ENCODE assay signal across 9 cellular contexts in genomic region chr6:45677381-45677992, GRCh38.
A peak's percentile ranks its signal among the peaks of the same experiment; 100 is the strongest.
DNase-seq lines count a peak whose midpoint lies in the region; ATAC-seq, FAIRE-seq and TF ChIP-seq lines count a peak whose summit lies in the region.
"Had no signal": no experiment of that assay in that cellular context is flagged by ENCODE, and none has a peak within 500 bp of the region (broad histone marks: within the 10 kb centered on the region; RNA-seq: fewer than 3 reads in every experiment).

No MANE protein-coding gene starts in this region.

- H3K36me3 Mint-ChIP-seq in activated CD8-positive, alpha-beta T cell treated with anti-CD3 and anti-CD28 coated beads, Interleukin-2, amount 10 ng/mL, durations not matched to agents 7 days and 5 days (ENCODE audit: low read depth) = peaks cover 3% of the 10 kb centered on the region

- H3K4me2 ChIP-seq in Karpas-422 (ENCODE audit: low read depth, low read length, poor library complexity, severe bottlenecking) = peak overlapping the region; percentile 70

- H3K9me3 ChIP-seq in Karpas-422 (ENCODE audit: low read length) (no peaks in the 10 kb centered on the region), skeletal muscle tissue (ENCODE audit: control insufficient read depth in 3 of 3, low read length in 3 of 3) (peaks cover 0 to 2% (median 1%) of the 10 kb centered on the region in 3 donors)

- peak overlapping the region; percentile 49 for H3K4me3 ChIP-seq in Karpas-422 (ENCODE audit: low read length)
- H3K4me3 ChIP-seq in skeletal muscle tissue (ENCODE audit: low read length in 3 of 3) = no peak overlapping the region
- H3K4me3 ChIP-seq: SK-N-MC had no signal

- H3K4me3 Mint-ChIP-seq in activated CD8-positive, alpha-beta T cell treated with anti-CD3 and anti-CD28 coated beads, Interleukin-2, amount 10 ng/mL, durations not matched to agents 7 days and 5 days = peak overlapping the region; percentile 44

- H3K36me3 ChIP-seq in Karpas-422 (ENCODE audit: insufficient read depth, low read length) (no peaks in the 10 kb centered on the region), skeletal muscle tissue (ENCODE audit: control insufficient read depth in 3 of 3, insufficient read depth in 3 of 3, low read length in 3 of 3) (no peaks in the 10 kb centered on the region)

- peaks cover 28% of the 10 kb centered on the region for H3K4me1 Mint-ChIP-seq in activated CD8-positive, alpha-beta T cell treated with anti-CD3 and anti-CD28 coated beads, Interleukin-2, amount 10 ng/mL, durations not matched to agents 7 days and 5 days (ENCODE audit: low read depth)

- peaks cover 38% of the 10 kb centered on the region for H3K4me1 ChIP-seq in Karpas-422 (ENCODE audit: low read length)
- peaks cover 0 to 4% (median 0%) of the 10 kb centered on the region in 3 donors for H3K4me1 ChIP-seq in skeletal muscle tissue (ENCODE audit: control insufficient read depth in 3 of 3, insufficient read depth in 3 of 3, low read length in 3 of 3)

- DNase-seq in GM12891 (ENCODE audit: insufficient read length, low spot score) (peak; percentile 30), Karpas-422 (peak; percentile 90), germinal center (ENCODE audit: low spot score) (peak; percentile 76), NCI-H1417 (lab: John Stamatoyannopoulos, UW) (no peak), NCI-H446 treated with DMSO at 0.1 percent for 48 hours (lab: John Stamatoyannopoulos, UW) (no peak)
- peak; percentile 75 for DNase-seq in activated CD8-positive, alpha-beta T cell treated with anti-CD3 and anti-CD28 coated beads, Interleukin-2, amount 10 ng/mL, durations not matched to agents 7 days and 5 days

- H3K79me2 ChIP-seq in Karpas-422 (ENCODE audit: low read length) = no peaks in the 10 kb centered on the region

- H3K27ac ChIP-seq in Karpas-422 (ENCODE audit: low read length) = peak overlapping the region; percentile 75
- peak overlapping the region; percentile 15 for H3K27ac ChIP-seq in skeletal muscle tissue (ENCODE audit: low read depth, low read length)
- H3K27ac ChIP-seq: SK-N-MC had no signal

- POLR2A ChIA-PET in activated CD8-positive, alpha-beta T cell treated with anti-CD3 and anti-CD28 coated beads, Interleukin-2, amount 10 ng/mL, durations not matched to agents 7 days and 5 days (lab: Charles Lee) = interaction anchor here (1.2 kb wide), 1 partner anchor 16 kb away, joined by 6 read pairs; no protein-coding TSS in a partner anchor

- H3K27ac Mint-ChIP-seq in activated CD8-positive, alpha-beta T cell treated with anti-CD3 and anti-CD28 coated beads, Interleukin-2, amount 10 ng/mL, durations not matched to agents 7 days and 5 days = peak overlapping the region; percentile 65

- no peak for TF ChIP-seq POLR2A in GM12891 (IDR thresholded peaks at IDR 0.05; ENCODE audit: low read depth, low read length)

- H3K9ac ChIP-seq in Karpas-422 (ENCODE audit: low read length) (peak overlapping the region; percentile 55), skeletal muscle tissue (ENCODE audit: low read depth in 1 of 3, low read length in 3 of 3) (no peak overlapping the region)

- no peaks in the 10 kb centered on the region for H3K9me2 ChIP-seq in Karpas-422 (replicated peaks; ENCODE audit: insufficient read depth, low read length)

- no peak for FAIRE-seq in GM12891 (lab: Jason Lieb, UNC)

- no peaks in the 10 kb centered on the region for H3K27me3 ChIP-seq in Karpas-422 (ENCODE audit: low read length)
- peaks cover 0 to 8% (median 3%) of the 10 kb centered on the region in 3 donors for H3K27me3 ChIP-seq in skeletal muscle tissue (ENCODE audit: control insufficient read depth in 3 of 3, insufficient read depth in 3 of 3, low read length in 3 of 3)

- H3K27me3 Mint-ChIP-seq in activated CD8-positive, alpha-beta T cell treated with anti-CD3 and anti-CD28 coated beads, Interleukin-2, amount 10 ng/mL, durations not matched to agents 7 days and 5 days (ENCODE audit: low read depth) = no peaks in the 10 kb centered on the region

- H2AFZ ChIP-seq in Karpas-422 (ENCODE audit: low read length) = peak overlapping the region; percentile 64

- ATAC-seq in GM21619 (IDR thresholded peaks at IDR 0.05; ENCODE audit: unreplicated experiment) = peak; percentile 54
- peak; percentile 94 for ATAC-seq in activated CD8-positive, alpha-beta T cell treated with anti-CD3 and anti-CD28 coated beads, Interleukin-2, amount 10 ng/mL, durations not matched to agents 7 days and 5 days

- CTCF ChIA-PET in activated CD8-positive, alpha-beta T cell treated with anti-CD3 and anti-CD28 coated beads, Interleukin-2, amount 10 ng/mL, durations not matched to agents 7 days and 5 days (lab: Charles Lee) = interaction anchor here (1.6 to 3.2 kb wide), 3 partner anchors 15 to 37 kb away, joined by 4 to 18 read pairs (median 6); no protein-coding TSS in a partner anchor

- H4K20me1 ChIP-seq in Karpas-422 (ENCODE audit: insufficient read depth, low read depth, low read length) = no peaks in the 10 kb centered on the region

- peaks cover 6% of the 10 kb centered on the region for H3K9me3 Mint-ChIP-seq in activated CD8-positive, alpha-beta T cell treated with anti-CD3 and anti-CD28 coated beads, Interleukin-2, amount 10 ng/mL, durations not matched to agents 7 days and 5 days (ENCODE audit: insufficient read depth)

TF ChIP-seq in GM12891, 5 proteins besides CTCF, POLR2A, EP300 and RAD21:
- TF ChIP-seq SPI1 (IDR thresholded peaks at IDR 0.05; ENCODE audit: low read depth, low read length) = 0 out of 2 replicates have a peak, but pooled peaks have one; percentile 23
- no peak for TF ChIP-seq TAF1 (IDR thresholded peaks at IDR 0.05; ENCODE audit: low read depth, low read length)
- no peak for TF ChIP-seq POLR2AphosphoS5 (IDR thresholded peaks at IDR 0.05; ENCODE audit: low read depth, low read length)
- no peak for TF ChIP-seq POU2F2 (IDR thresholded peaks at IDR 0.05; ENCODE audit: low read depth, low read length)
- no peak for TF ChIP-seq PAX5 (IDR thresholded peaks at IDR 0.05; ENCODE audit: insufficient read depth, low read length, severe bottlenecking)

Comparison
In these comparisons a context has a peak if more than half of its experiments do, and no peak if none do; other contexts are left out.
1. DNase-seq: peak in GM12891 (single experiment), Karpas-422 (single experiment), activated CD8-positive, alpha-beta T cell treated with anti-CD3 and anti-CD28 coated beads, Interleukin-2, amount 10 ng/mL, durations not matched to agents 7 days and 5 days (single experiment) and germinal center (single experiment); none in NCI-H1417 (0 of 3) and NCI-H446 treated with DMSO at 0.1 percent for 48 hours (single experiment).